In the genomic region with DNA sequence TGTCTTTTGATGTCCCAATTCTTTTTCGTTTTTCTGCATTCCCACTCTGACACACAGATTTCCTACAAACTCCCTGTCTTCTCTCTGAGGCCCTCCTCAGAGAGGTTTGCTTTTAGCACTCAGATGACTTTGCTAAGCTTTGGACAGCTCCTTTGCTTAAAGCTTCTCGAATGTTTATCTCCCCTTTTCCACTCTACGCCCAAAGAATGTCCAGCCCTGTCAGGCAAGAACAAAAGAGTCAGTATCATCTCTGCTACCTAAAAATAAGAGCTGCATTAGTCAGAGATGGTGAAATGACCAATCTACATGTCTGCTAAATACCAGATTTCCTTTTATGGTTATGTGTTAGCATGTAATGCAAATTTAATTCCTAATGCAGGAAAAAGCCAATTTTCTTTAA, we compare ENCODE assay signal across 10 cellular contexts. TPM values are rescaled to one million over a fixed set of nuclear protein-coding genes. Genes with fewer than 3 reads are reported as not detected.
DNase-seq lines count a peak whose midpoint lies in the region; ATAC-seq and TF ChIP-seq lines count a peak whose summit lies in the region.
"Had no signal": no experiment of that assay in that cellular context is flagged by ENCODE, and none has a peak within 500 bp of the region (broad histone marks: within the 10 kb centered on the region; RNA-seq: fewer than 3 reads in every experiment).

No MANE protein-coding gene starts in this region.

- no peak for TF ChIP-seq CTCF in PC-3 (conservative IDR thresholded peaks at IDR 0.05; ENCODE audit: low read depth, low read length)

- no peak overlapping the region for H3K18ac ChIP-seq in mesendoderm (ENCODE audit: low read length)

- no TSS peak for BruUV-seq in PC-3 (replicated peaks; lab: Mats Ljungman, UMichigan)

- H4K20me1 ChIP-seq in PC-3 (ENCODE audit: low read length), result no peaks in the 10 kb centered on the region

- no peak overlapping the region for H2AFZ ChIP-seq in PC-3 (ENCODE audit: low read length)

- H3K79me2 ChIP-seq in PC-3 (ENCODE audit: low read length), result no peaks in the 10 kb centered on the region
- H3K79me2 ChIP-seq in mesendoderm (ENCODE audit: control insufficient read depth, insufficient read depth, low read length), result no peaks in the 10 kb centered on the region

- no peak overlapping the region for H2AK5ac ChIP-seq in mesendoderm (ENCODE audit: low read length)

- H2BK15ac ChIP-seq in mesendoderm (replicated peaks; ENCODE audit: low read depth), result no peak overlapping the region

- no peak overlapping the region for H3K56ac ChIP-seq in mesendoderm (ENCODE audit: low read length)

- ATAC-seq in PC-3 (no peak), esophagus mucosa (peak; percentile 64), HG02763 (IDR thresholded peaks at IDR 0.05; ENCODE audit: unreplicated experiment) (no peak)

- POLR2A ChIA-PET in PC-3 (lab: Charles Lee; ENCODE audit: unreplicated experiment), result no interaction called here

- H3K4me1 ChIP-seq in PC-3 (ENCODE audit: insufficient read depth, low read length) (no peaks in the 10 kb centered on the region), mesendoderm (ENCODE audit: control insufficient read depth, low read depth, low read length) (no peaks in the 10 kb centered on the region)
- H3K4me1 ChIP-seq: BLaER1 treated with 17β-estradiol and CSF1 and Interleukin-3, amounts not matched to agents 10 nM and 100 nM had no signal

- no peak overlapping the region for H4K8ac ChIP-seq in mesendoderm (ENCODE audit: low read depth, low read length)

- H4K5ac ChIP-seq in mesendoderm (ENCODE audit: low read length), result no peak overlapping the region

- H3K27me3 ChIP-seq in PC-3 (ENCODE audit: low read length) (no peaks in the 10 kb centered on the region), mesendoderm (ENCODE audit: insufficient read depth, low read length, poor library complexity) (no peaks in the 10 kb centered on the region)
- H3K27me3 ChIP-seq: BLaER1 treated with 17β-estradiol and CSF1 and Interleukin-3, amounts not matched to agents 10 nM and 100 nM had no signal

- H3K4ac ChIP-seq in mesendoderm (ENCODE audit: low read depth, low read length), result no peak overlapping the region

- no peaks in the 10 kb centered on the region for H3K79me1 ChIP-seq in mesendoderm (ENCODE audit: low read length)

- H3K9ac ChIP-seq in PC-3 (ENCODE audit: low read length) (no peak overlapping the region), mesendoderm (ENCODE audit: low read length) (no peak overlapping the region)
- H3K9ac ChIP-seq: BLaER1 treated with 17β-estradiol and CSF1 and Interleukin-3, amounts not matched to agents 10 nM and 100 nM had no signal

- intact Hi-C loops in PC-3 (cut with micrococcal nuclease), result no loop called here

- H3K4me3 ChIP-seq in PC-3 (ENCODE audit: low read length) (no peak overlapping the region), mesendoderm (ENCODE audit: low read length) (no peak overlapping the region)
- H3K4me3 ChIP-seq: BLaER1 treated with 17β-estradiol and CSF1 and Interleukin-3, amounts not matched to agents 10 nM and 100 nM had no signal

- H3F3A ChIP-seq in PC-3 (ENCODE audit: low read length, unreplicated experiment), result no peaks in the 10 kb centered on the region

- no peaks in the 10 kb centered on the region for H3K9me2 ChIP-seq in PC-3 (replicated peaks; ENCODE audit: low read length)

- H2BK120ac ChIP-seq in mesendoderm (ENCODE audit: low read depth, low read length), result no peak overlapping the region

- DNase-seq in AG08395 (ENCODE audit: low spot score) (peak; percentile 66), PC-3 (peak; percentile 36), mesendoderm (peak; percentile 49), NCI-H1694 treated with DMSO at 0.1 percent for 48 hours (lab: John Stamatoyannopoulos, UW) (no peak), activated gamma-delta T cell (lab: John Stamatoyannopoulos, UW) (no peak), NCI-H128 (lab: John Stamatoyannopoulos, UW; ENCODE audit: unreplicated experiment) (no peak)
- DNase-seq: activated effector memory CD4-positive, alpha-beta T cell treated with anti-CD3 and anti-CD28 coated beads, Interleukin-2, amount 50 U/mL, for 16 hours had no signal

- H3K4me2 ChIP-seq in PC-3 (ENCODE audit: low read length) (no peak overlapping the region), mesendoderm (ENCODE audit: low read length) (no peak overlapping the region)
- H3K4me2 ChIP-seq: BLaER1 treated with 17β-estradiol and CSF1 and Interleukin-3, amounts not matched to agents 10 nM and 100 nM had no signal

- H3K36me3 ChIP-seq in PC-3 (ENCODE audit: low read depth, low read length) (0 out of 2 replicates have a peak, but pooled peaks cover 5% of the 10 kb centered on the region), mesendoderm (ENCODE audit: control insufficient read depth, insufficient read depth, low read length) (peaks cover 2% of the 10 kb centered on the region)

- H3K27ac ChIP-seq in PC-3 (ENCODE audit: low read length) (no peak overlapping the region), mesendoderm (ENCODE audit: low read depth, low read length) (no peak overlapping the region)
- H3K27ac ChIP-seq: BLaER1 treated with 17β-estradiol and CSF1 and Interleukin-3, amounts not matched to agents 10 nM and 100 nM had no signal

- WGBS in mesendoderm (ENCODE audit: extremely low coverage, insufficient coverage, low lambda C conversion rate), result no CpG with 5 or more reads among the region's 3 CpGs

- no peaks in the 10 kb centered on the region for H3K9me3 ChIP-seq in PC-3 (ENCODE audit: low read length)

- no peak overlapping the region for H2BK5ac ChIP-seq in mesendoderm (ENCODE audit: low read length)

- H3K23ac ChIP-seq in mesendoderm (ENCODE audit: low read length), result no peak overlapping the region

- CTCF ChIA-PET in PC-3 (lab: Charles Lee), result no interaction called here

RNA-seq across cellular contexts. Expression of gene PREP, which starts 56.8 kb away (rescaled TPM):
- total RNA-seq in PC-3 (2014; rRNA removed) (16.9 and 18.5 TPM in 2 replicates), esophagus mucosa (21.8 TPM)
- 74.9 TPM for polyA plus RNA-seq in mesendoderm (2013, experiment 1 of 2)
- 72.8 TPM for polyA plus RNA-seq in mesendoderm (2013, experiment 2 of 2)

Comparison
In these comparisons a context has a peak if more than half of its experiments do, and no peak if none do; other contexts are left out.
1. DNase-seq: peak in AG08395 (single experiment), PC-3 (single experiment) and mesendoderm (single experiment); none in NCI-H1694 treated with DMSO at 0.1 percent for 48 hours (single experiment), activated gamma-delta T cell (single experiment) and NCI-H128 (single experiment).